ENCODE assay signal across 7 cellular contexts in genomic region chr14:34715108-34715863, GRCh38. TPM values are rescaled to one million over a fixed set of nuclear protein-coding genes. Genes with fewer than 3 reads are reported as not detected.
DNase-seq lines count a peak whose midpoint lies in the region; ATAC-seq and TF ChIP-seq lines count a peak whose summit lies in the region.

No MANE protein-coding gene starts in this region.

- CTCF ChIA-PET in activated CD4-positive, alpha-beta memory T cell treated with anti-CD3 and anti-CD28 coated beads, Interleukin-2, amount 10 ng/mL, durations not matched to agents 7 days and 5 days (lab: Charles Lee), result interaction anchor here (0.6 to 1.0 kb wide), 4 partner anchors 10 to 194 kb away, joined by 3 read pairs; no protein-coding TSS in a partner anchor

- H3K27ac Mint-ChIP-seq in activated CD4-positive, alpha-beta memory T cell treated with anti-CD3 and anti-CD28 coated beads, Interleukin-2, amount 10 ng/mL, durations not matched to agents 7 days and 5 days, result peak overlapping the region; percentile 50
- H3K27ac Mint-ChIP-seq in stimulated activated memory B cell treated with anti-CD40 and anti-IgM and Interleukin-4, amounts not matched to agents 10 μg/mL and 1 μg/mL and 100 μg/mL, for 72 hours, result peak overlapping the region; percentile 91

- H3K4me3 ChIP-seq in HFF-Myc (replicated peaks; ENCODE audit: low read depth, low read length), result peak overlapping the region; percentile 70
- peak overlapping the region; percentile 85 for H3K4me3 ChIP-seq in iPS-15b (ENCODE audit: low read depth, low read length)

- H3K36me3 ChIP-seq in iPS-15b (ENCODE audit: control insufficient read depth, insufficient read depth, low read length), result no peaks in the 10 kb centered on the region

- H3K4me3 Mint-ChIP-seq in activated CD4-positive, alpha-beta memory T cell treated with anti-CD3 and anti-CD28 coated beads, Interleukin-2, amount 10 ng/mL, durations not matched to agents 7 days and 5 days, result peak overlapping the region; percentile 72
- peak overlapping the region; percentile 85 for H3K4me3 Mint-ChIP-seq in stimulated activated memory B cell treated with anti-CD40 and anti-IgM and Interleukin-4, amounts not matched to agents 10 μg/mL and 1 μg/mL and 100 μg/mL, for 72 hours

- peaks cover 7% of the 10 kb centered on the region for H3K27me3 Mint-ChIP-seq in activated CD4-positive, alpha-beta memory T cell treated with anti-CD3 and anti-CD28 coated beads, Interleukin-2, amount 10 ng/mL, durations not matched to agents 7 days and 5 days
- no peaks in the 10 kb centered on the region for H3K27me3 Mint-ChIP-seq in stimulated activated memory B cell treated with anti-CD40 and anti-IgM and Interleukin-4, amounts not matched to agents 10 μg/mL and 1 μg/mL and 100 μg/mL, for 72 hours

- DNase-seq in HFF-Myc (ENCODE audit: extremely low read depth, low read depth), result no peak
- no peak for DNase-seq in activated CD4-positive, alpha-beta memory T cell treated with anti-CD3 and anti-CD28 coated beads, Interleukin-2, amount 10 ng/mL, durations not matched to agents 7 days and 5 days
- DNase-seq in activated effector memory CD4-positive, alpha-beta T cell treated with anti-CD3 and anti-CD28 coated beads, Interleukin-2, amount 50 U/mL, for 16 hours, result no peak

- no peaks in the 10 kb centered on the region for H3K9me3 ChIP-seq in iPS-15b (ENCODE audit: control insufficient read depth, insufficient read depth, low read length)

- H3K4me1 ChIP-seq in iPS-15b (ENCODE audit: control insufficient read depth, insufficient read depth, low read length), result no peaks in the 10 kb centered on the region

- POLR2A ChIA-PET in activated CD4-positive, alpha-beta memory T cell treated with anti-CD3 and anti-CD28 coated beads, Interleukin-2, amount 10 ng/mL, durations not matched to agents 7 days and 5 days (lab: Charles Lee), result interaction anchor here (0.8 to 3.1 kb wide), 8 partner anchors 8 to 689 kb away, joined by 3 to 17 read pairs (median 4); partner anchors contain the start of genes BAZ1A, FAM177A1, NFKBIA and SRP54

- no peak for ATAC-seq in stimulated activated memory B cell treated with anti-CD40 and anti-IgM and Interleukin-4, amounts not matched to agents 10 μg/mL and 1 μg/mL and 100 μg/mL, for 72 hours
- no peak for ATAC-seq in HG03442 (IDR thresholded peaks at IDR 0.05; ENCODE audit: unreplicated experiment)
- no peak for ATAC-seq in HG02588 (IDR thresholded peaks at IDR 0.05; ENCODE audit: unreplicated experiment)

- TF ChIP-seq CTCF in HFF-Myc (IDR thresholded peaks at IDR 0.05; ENCODE audit: low read depth, low read length, missing control alignments), result no peak

- H3K27me3 ChIP-seq in iPS-15b (ENCODE audit: control insufficient read depth, insufficient read depth, low read length), result peaks cover 10% of the 10 kb centered on the region

- H3K9ac ChIP-seq in iPS-15b (ENCODE audit: low read depth, low read length), result no peak overlapping the region

- H3K4me1 Mint-ChIP-seq in activated CD4-positive, alpha-beta memory T cell treated with anti-CD3 and anti-CD28 coated beads, Interleukin-2, amount 10 ng/mL, durations not matched to agents 7 days and 5 days, result peaks cover 33% of the 10 kb centered on the region
- peaks cover 20% of the 10 kb centered on the region for H3K4me1 Mint-ChIP-seq in stimulated activated memory B cell treated with anti-CD40 and anti-IgM and Interleukin-4, amounts not matched to agents 10 μg/mL and 1 μg/mL and 100 μg/mL, for 72 hours

- H3K9me3 Mint-ChIP-seq in activated CD4-positive, alpha-beta memory T cell treated with anti-CD3 and anti-CD28 coated beads, Interleukin-2, amount 10 ng/mL, durations not matched to agents 7 days and 5 days, result no peaks in the 10 kb centered on the region
- H3K9me3 Mint-ChIP-seq in stimulated activated memory B cell treated with anti-CD40 and anti-IgM and Interleukin-4, amounts not matched to agents 10 μg/mL and 1 μg/mL and 100 μg/mL, for 72 hours, result no peaks in the 10 kb centered on the region

- H3K36me3 Mint-ChIP-seq in activated CD4-positive, alpha-beta memory T cell treated with anti-CD3 and anti-CD28 coated beads, Interleukin-2, amount 10 ng/mL, durations not matched to agents 7 days and 5 days (ENCODE audit: low read depth), result peaks cover 25% of the 10 kb centered on the region
- peaks cover 8% of the 10 kb centered on the region for H3K36me3 Mint-ChIP-seq in stimulated activated memory B cell treated with anti-CD40 and anti-IgM and Interleukin-4, amounts not matched to agents 10 μg/mL and 1 μg/mL and 100 μg/mL, for 72 hours

RNA-seq across cellular contexts. Expression of gene CFL2, which starts 0.9 kb away (rescaled TPM):
- total RNA-seq in activated CD4-positive, alpha-beta memory T cell treated with anti-CD3 and anti-CD28 coated beads, Interleukin-2, amount 10 ng/mL, durations not matched to agents 7 days and 5 days, result 1 to 10 TPM; 7.7 to 9.0 TPM
